In the genomic region with DNA sequence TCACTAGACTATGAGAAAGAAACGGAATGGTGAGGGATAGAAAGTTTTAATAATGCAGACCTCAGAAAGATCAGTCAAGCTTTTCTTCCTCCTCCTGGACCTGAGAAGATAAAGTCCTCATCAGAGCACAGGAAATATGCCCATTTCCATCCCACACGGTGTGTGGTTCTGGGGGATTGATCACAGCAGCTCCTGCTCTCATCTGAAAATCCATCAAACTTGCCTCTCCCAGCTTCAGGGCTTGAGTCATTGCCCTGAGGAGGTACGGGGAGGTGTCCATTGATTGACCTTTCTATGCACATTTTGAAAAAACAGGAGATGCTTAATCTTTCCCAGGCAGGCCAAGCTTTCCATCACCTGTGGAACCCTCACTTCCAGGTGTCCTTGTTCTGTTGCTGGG, we compare ENCODE assay signal across 30 cellular contexts.
"Had no signal": no experiment of that assay in that cellular context is flagged by ENCODE, and none has a peak within 500 bp of the region (broad histone marks: within the 10 kb centered on the region; RNA-seq: fewer than 3 reads in every experiment).

No MANE protein-coding gene starts in this region.

- H3K9me3 ChIP-seq: colonic mucosa, gastroesophageal sphincter had no signal

- H3K4me1 Mint-ChIP-seq: activated B cell treated with CpG ODN at 0.5 μM for 24 hours; activated naive CD4-positive, alpha-beta T cell treated with anti-CD3 and anti-CD28 coated beads, Interleukin-2, amount 10 ng/mL, durations not matched to agents 7 days and 5 days; activated naive CD8-positive, alpha-beta T cell treated with anti-CD3 and anti-CD28 coated beads, Interleukin-2, amount 10 ng/mL, durations not matched to agents 7 days and 5 days; activated T-helper 17 cell treated with anti-CD3 and anti-CD28 coated beads, Interleukin-2, amount 50 U/mL, for 72 hours; T-helper 17 cell had no signal

- H3K27me3 Mint-ChIP-seq: activated B cell treated with CpG ODN at 0.5 μM for 24 hours; activated CD8-positive, alpha-beta T cell treated with anti-CD3 and anti-CD28 coated beads for 36 hours; activated naive CD4-positive, alpha-beta T cell treated with anti-CD3 and anti-CD28 coated beads, Interleukin-2, amount 10 ng/mL, durations not matched to agents 7 days and 5 days; activated naive CD8-positive, alpha-beta T cell treated with anti-CD3 and anti-CD28 coated beads, Interleukin-2, amount 10 ng/mL, durations not matched to agents 7 days and 5 days; activated T-helper 17 cell treated with anti-CD3 and anti-CD28 coated beads, Interleukin-2, amount 50 U/mL, for 72 hours; T-helper 17 cell had no signal

- H3K27ac Mint-ChIP-seq: activated B cell treated with CpG ODN at 0.5 μM for 24 hours; activated CD8-positive, alpha-beta T cell treated with anti-CD3 and anti-CD28 coated beads for 36 hours; activated naive CD4-positive, alpha-beta T cell treated with anti-CD3 and anti-CD28 coated beads, Interleukin-2, amount 10 ng/mL, durations not matched to agents 7 days and 5 days; activated naive CD4-positive, alpha-beta T cell treated with anti-CD3 and anti-CD28 coated beads, Interleukin-2, amount 50 U/mL, for 72 hours; activated naive CD8-positive, alpha-beta T cell treated with anti-CD3 and anti-CD28 coated beads, Interleukin-2, amount 10 ng/mL, durations not matched to agents 7 days and 5 days; activated T-helper 17 cell treated with anti-CD3 and anti-CD28 coated beads, Interleukin-2, amount 50 U/mL, for 72 hours; T-helper 17 cell; T-helper 2 cell treated with Interferon-gamma antibody and Interleukin-4, amounts not matched to agents 5 μg/mL and 100 μg/mL, for 36 hours had no signal

- H3K4me3 Mint-ChIP-seq: activated B cell treated with CpG ODN at 0.5 μM for 24 hours; activated CD8-positive, alpha-beta T cell treated with anti-CD3 and anti-CD28 coated beads for 36 hours; activated naive CD4-positive, alpha-beta T cell treated with anti-CD3 and anti-CD28 coated beads, Interleukin-2, amount 10 ng/mL, durations not matched to agents 7 days and 5 days; activated naive CD8-positive, alpha-beta T cell treated with anti-CD3 and anti-CD28 coated beads, Interleukin-2, amount 10 ng/mL, durations not matched to agents 7 days and 5 days; activated T-cell treated with anti-CD3 and anti-CD28 coated beads, Interleukin-2, amount 50 U/mL, for 4 hours; activated T-helper 17 cell treated with anti-CD3 and anti-CD28 coated beads, Interleukin-2, amount 50 U/mL, for 72 hours; T-helper 17 cell; T-helper 2 cell treated with Interferon-gamma antibody and Interleukin-4, amounts not matched to agents 5 μg/mL and 100 μg/mL, for 36 hours had no signal

- H3K36me3 Mint-ChIP-seq: activated naive CD4-positive, alpha-beta T cell treated with anti-CD3 and anti-CD28 coated beads, Interleukin-2, amount 10 ng/mL, durations not matched to agents 7 days and 5 days; activated naive CD4-positive, alpha-beta T cell treated with anti-CD3 and anti-CD28 coated beads, Interleukin-2, amount 50 U/mL, for 72 hours; activated naive CD8-positive, alpha-beta T cell treated with anti-CD3 and anti-CD28 coated beads, Interleukin-2, amount 10 ng/mL, durations not matched to agents 7 days and 5 days had no signal

- H3K27me3 ChIP-seq: brain microvascular endothelial cell, colonic mucosa, esophagus squamous epithelium, gastroesophageal sphincter had no signal

- ATAC-seq: activated CD4-positive, CD25-positive, alpha-beta regulatory T cell treated with anti-CD3 and anti-CD28 coated beads, Interleukin-2, amount 50 U/mL, for 24 hours; activated CD8-positive, alpha-beta T cell treated with anti-CD3 and anti-CD28 coated beads for 36 hours; activated naive CD4-positive, alpha-beta T cell treated with anti-CD3 and anti-CD28 coated beads, Interleukin-2, amount 50 U/mL, for 72 hours; activated T-cell treated with anti-CD3 and anti-CD28 coated beads, Interleukin-2, amount 50 U/mL, for 4 hours; activated T-helper 17 cell treated with anti-CD3 and anti-CD28 coated beads, Interleukin-2, amount 50 U/mL, for 72 hours; gastroesophageal sphincter; T-helper 17 cell had no signal

- H3K36me3 ChIP-seq: brain microvascular endothelial cell, colonic mucosa, esophagus squamous epithelium, gastroesophageal sphincter, WERI-Rb-1 had no signal

- H3K4me1 ChIP-seq: colonic mucosa, esophagus squamous epithelium, gastroesophageal sphincter had no signal

- H3K9me3 Mint-ChIP-seq: activated naive CD8-positive, alpha-beta T cell treated with anti-CD3 and anti-CD28 coated beads, Interleukin-2, amount 10 ng/mL, durations not matched to agents 7 days and 5 days; T-helper 2 cell treated with Interferon-gamma antibody and Interleukin-4, amounts not matched to agents 5 μg/mL and 100 μg/mL, for 36 hours had no signal

- DNase-seq: activated B cell treated with CpG ODN at 0.5 μM for 24 hours; activated CD4-positive, alpha-beta T cell treated with anti-CD3 and anti-CD28 coated beads for 48 hours; activated CD4-positive, alpha-beta T cell treated with anti-CD3 and anti-CD28 coated beads, Interleukin-2, amount 50 U/mL, for 1 hour; activated CD4-positive, alpha-beta T cell treated with anti-CD3 and anti-CD28 coated beads, Interleukin-2, amount 50 U/mL, for 48 hours; activated CD8-positive, alpha-beta memory T cell treated with anti-CD3 and anti-CD28 coated beads for 24 hours; activated CD8-positive, alpha-beta T cell treated with anti-CD3 and anti-CD28 coated beads for 36 hours; activated effector memory CD4-positive, alpha-beta T cell treated with anti-CD3 and anti-CD28 coated beads, Interleukin-2, amount 50 U/mL, for 16 hours; activated naive CD4-positive, alpha-beta T cell; activated naive CD4-positive, alpha-beta T cell treated with anti-CD3 and anti-CD28 coated beads, Interleukin-2, amount 10 ng/mL, durations not matched to agents 7 days and 5 days; activated naive CD8-positive, alpha-beta T cell treated with anti-CD3 and anti-CD28 coated beads, Interleukin-2, amount 10 ng/mL, durations not matched to agents 7 days and 5 days; activated T-cell treated with anti-CD3 and anti-CD28 coated beads, Interleukin-2, amount 50 U/mL, for 4 hours; amniotic stem cell; anterior cingulate cortex; brain microvascular endothelial cell; caudate nucleus; cerebellar nuclear complex; colonic mucosa; effector CD8-positive, alpha-beta T cell; esophagus squamous epithelium; foreskin melanocyte; T-helper 1 cell; T-helper 17 cell; T1000; WERI-Rb-1 had no signal

- H3K4me3 ChIP-seq: colonic mucosa, esophagus squamous epithelium, gastroesophageal sphincter had no signal

- H3K27ac ChIP-seq: brain microvascular endothelial cell, colonic mucosa, epithelial cell of prostate, esophagus squamous epithelium, gastroesophageal sphincter, WERI-Rb-1 had no signal
